1 cellular context compared by ENCODE assay signal in the genomic region with DNA sequence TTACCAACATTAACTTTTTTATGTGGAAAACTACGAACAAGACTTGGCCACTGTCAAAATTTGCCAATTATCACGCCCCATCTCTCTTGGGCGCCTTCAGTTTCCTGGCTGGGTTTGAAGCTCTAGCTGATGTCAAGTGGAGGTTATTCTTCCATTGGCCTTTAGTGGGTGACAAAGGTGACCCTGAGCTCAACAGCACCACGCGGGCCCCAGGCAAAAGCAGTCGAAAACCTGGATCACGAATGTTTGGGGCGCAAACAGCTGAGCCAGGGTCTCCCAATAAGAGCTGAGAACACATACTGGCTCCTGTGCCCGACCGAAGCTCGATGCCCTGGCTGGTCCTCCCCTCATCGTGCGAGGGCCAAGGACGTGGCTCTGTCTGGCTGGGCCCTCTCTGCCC.
TF ChIP-seq lines count a peak whose summit lies in the region.

No MANE protein-coding gene starts in this region.

TF ChIP-seq in H1, 55 proteins besides CTCF, POLR2A, EP300 and RAD21:
- no peak for TF ChIP-seq POU5F1 (IDR thresholded peaks at IDR 0.05; ENCODE audit: low read depth, low read length)
- TF ChIP-seq KDM5A (IDR thresholded peaks at IDR 0.05; ENCODE audit: low read length), result no peak
- TF ChIP-seq SP1 (IDR thresholded peaks at IDR 0.05; ENCODE audit: low read depth, low read length), result no peak
- TF ChIP-seq SIX5 (IDR thresholded peaks at IDR 0.05; ENCODE audit: low read depth, low read length), result no peak
- TF ChIP-seq, protein P1, sequence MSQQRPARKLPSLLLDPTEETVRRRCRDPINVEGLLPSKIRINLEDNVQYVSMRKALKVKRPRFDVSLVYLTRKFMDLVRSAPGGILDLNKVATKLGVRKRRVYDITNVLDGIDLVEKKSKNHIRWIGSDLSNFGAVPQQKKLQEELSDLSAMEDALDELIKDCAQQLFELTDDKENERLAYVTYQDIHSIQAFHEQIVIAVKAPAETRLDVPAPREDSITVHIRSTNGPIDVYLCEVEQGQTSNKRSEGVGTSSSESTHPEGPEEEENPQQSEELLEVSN (IDR thresholded peaks at IDR 0.05), result no peak
- TF ChIP-seq RNF2 (IDR thresholded peaks at IDR 0.05; ENCODE audit: borderline replicate concordance, low read depth, low read length, missing control alignments, poor library complexity, severe bottlenecking), result no peak
- TF ChIP-seq BACH1 (IDR thresholded peaks at IDR 0.05; ENCODE audit: low read length), result no peak
- no peak for TF ChIP-seq NRF1 (IDR thresholded peaks at IDR 0.05; ENCODE audit: low read depth, low read length)
- TF ChIP-seq CBX8 (IDR thresholded peaks at IDR 0.05; ENCODE audit: borderline replicate concordance, low read depth, low read length), result no peak
- TF ChIP-seq SIRT6 (IDR thresholded peaks at IDR 0.05; ENCODE audit: low read length), result no peak
- TF ChIP-seq, protein P2, sequence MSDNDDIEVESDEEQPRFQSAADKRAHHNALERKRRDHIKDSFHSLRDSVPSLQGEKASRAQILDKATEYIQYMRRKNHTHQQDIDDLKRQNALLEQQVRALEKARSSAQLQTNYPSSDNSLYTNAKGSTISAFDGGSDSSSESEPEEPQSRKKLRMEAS (IDR thresholded peaks at IDR 0.05), result no peak
- TF ChIP-seq TBP (IDR thresholded peaks at IDR 0.05; ENCODE audit: low read depth, low read length), result no peak
- no peak for TF ChIP-seq KDM1A (IDR thresholded peaks at IDR 0.05; ENCODE audit: borderline replicate concordance, low read length)
- no peak for TF ChIP-seq TAF1 (IDR thresholded peaks at IDR 0.05; ENCODE audit: low read depth, low read length)
- TF ChIP-seq MAFK (IDR thresholded peaks at IDR 0.05; ENCODE audit: low read depth, low read length), result no peak
- TF ChIP-seq, protein P3, sequence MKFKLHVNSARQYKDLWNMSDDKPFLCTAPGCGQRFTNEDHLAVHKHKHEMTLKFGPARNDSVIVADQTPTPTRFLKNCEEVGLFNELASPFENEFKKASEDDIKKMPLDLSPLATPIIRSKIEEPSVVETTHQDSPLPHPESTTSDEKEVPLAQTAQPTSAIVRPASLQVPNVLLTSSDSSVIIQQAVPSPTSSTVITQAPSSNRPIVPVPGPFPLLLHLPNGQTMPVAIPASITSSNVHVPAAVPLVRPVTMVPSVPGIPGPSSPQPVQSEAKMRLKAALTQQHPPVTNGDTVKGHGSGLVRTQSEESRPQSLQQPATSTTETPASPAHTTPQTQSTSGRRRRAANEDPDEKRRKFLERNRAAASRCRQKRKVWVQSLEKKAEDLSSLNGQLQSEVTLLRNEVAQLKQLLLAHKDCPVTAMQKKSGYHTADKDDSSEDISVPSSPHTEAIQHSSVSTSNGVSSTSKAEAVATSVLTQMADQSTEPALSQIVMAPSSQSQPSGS (IDR thresholded peaks at IDR 0.05; ENCODE audit: low read length), result no peak
- TF ChIP-seq CHD1 (IDR thresholded peaks at IDR 0.05; ENCODE audit: low read depth, low read length), result no peak
- TF ChIP-seq, protein P4, sequence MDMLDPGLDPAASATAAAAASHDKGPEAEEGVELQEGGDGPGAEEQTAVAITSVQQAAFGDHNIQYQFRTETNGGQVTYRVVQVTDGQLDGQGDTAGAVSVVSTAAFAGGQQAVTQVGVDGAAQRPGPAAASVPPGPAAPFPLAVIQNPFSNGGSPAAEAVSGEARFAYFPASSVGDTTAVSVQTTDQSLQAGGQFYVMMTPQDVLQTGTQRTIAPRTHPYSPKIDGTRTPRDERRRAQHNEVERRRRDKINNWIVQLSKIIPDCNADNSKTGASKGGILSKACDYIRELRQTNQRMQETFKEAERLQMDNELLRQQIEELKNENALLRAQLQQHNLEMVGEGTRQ (IDR thresholded peaks at IDR 0.05; ENCODE audit: low read length), result no peak
- TF ChIP-seq ZNF274 (IDR thresholded peaks at IDR 0.05; ENCODE audit: borderline replicate concordance, extremely low read depth, low read length), result no peak
- TF ChIP-seq, protein P5, sequence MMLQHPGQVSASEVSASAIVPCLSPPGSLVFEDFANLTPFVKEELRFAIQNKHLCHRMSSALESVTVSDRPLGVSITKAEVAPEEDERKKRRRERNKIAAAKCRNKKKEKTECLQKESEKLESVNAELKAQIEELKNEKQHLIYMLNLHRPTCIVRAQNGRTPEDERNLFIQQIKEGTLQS (IDR thresholded peaks at IDR 0.05; ENCODE audit: insufficient read depth, low read depth, low read length), result no peak
